ENCODE assay signal across 24 cellular contexts in genomic region chr7:117278040-117278439, GRCh38. TPM values are rescaled to one million over a fixed set of nuclear protein-coding genes. Genes with fewer than 3 reads are reported as not detected.
DNase-seq lines count a peak whose midpoint lies in the region; ATAC-seq, FAIRE-seq and TF ChIP-seq lines count a peak whose summit lies in the region.
"Had no signal": no experiment of that assay in that cellular context is flagged by ENCODE, and none has a peak within 500 bp of the region (broad histone marks: within the 10 kb centered on the region; RNA-seq: fewer than 3 reads in every experiment).

No MANE protein-coding gene starts in this region.

- H2AFZ ChIP-seq in K562 (ENCODE audit: low read depth, low read length), result 0 out of 2 replicates have a peak overlapping the region, but pooled peaks have one; percentile 10

- H3K9me3 ChIP-seq in K562 (replicated peaks; ENCODE audit: control insufficient read depth, insufficient read depth, low read depth, low read length) (no peaks in the 10 kb centered on the region), testis (no peaks in the 10 kb centered on the region), Caco-2 (no peaks in the 10 kb centered on the region)
- H3K9me3 ChIP-seq: BE2C, BLaER1 had no signal

- CTCF ChIA-PET in K562 (lab: Yijun Ruan, JAX; ENCODE audit: low intra/inter-chr PET ratio), result no interaction called here
- CTCF ChIA-PET in Caco-2 (lab: Charles Lee), result no interaction called here

- H3K4me1 ChIP-seq in K562 (replicated peaks in 1 of 2; ENCODE audit: control insufficient read depth in 2 of 2, insufficient read depth in 2 of 2, low read length in 2 of 2) (peaks cover 3% of the 10 kb centered on the region in 2 experiments; a peak in 2 of 5 replicates), testis (no peaks in the 10 kb centered on the region), Caco-2 (no peaks in the 10 kb centered on the region)
- H3K4me1 ChIP-seq: BE2C, BLaER1 had no signal

- H3K27ac ChIP-seq in K562 (ENCODE audit: extremely low read depth, low read depth, low read length), result no peak overlapping the region
- H3K27ac ChIP-seq in testis, result no peak overlapping the region
- H3K27ac ChIP-seq: BLaER1 had no signal

- no peak overlapping the region for H3K9ac ChIP-seq in K562 (ENCODE audit: insufficient read depth in 1 of 2, low read depth in 2 of 2, low read length in 2 of 2)
- H3K9ac ChIP-seq: BLaER1 had no signal

- H3K79me2 ChIP-seq in K562 (ENCODE audit: control insufficient read depth, insufficient read depth, low read length), result no peaks in the 10 kb centered on the region

- no peaks in the 10 kb centered on the region for H3K9me1 ChIP-seq in K562 (ENCODE audit: control insufficient read depth, insufficient read depth, low read length)

- H3K4me1 Mint-ChIP-seq in Caco-2 (ENCODE audit: low read depth, unreplicated experiment), result no peaks in the 10 kb centered on the region
- H3K4me1 Mint-ChIP-seq: CD14-positive monocyte; CD4-positive, CD25-positive, alpha-beta regulatory T cell; CD8-positive, alpha-beta memory T cell had no signal

- H3K4me3 ChIP-seq in K562, result no peak overlapping the region
- no peak overlapping the region for H3K4me3 ChIP-seq in testis
- no peak overlapping the region for H3K4me3 ChIP-seq in Caco-2 (ENCODE audit: low read depth, low read length)
- H3K4me3 ChIP-seq: BLaER1 had no signal

- BruUV-seq in K562 (replicated peaks; lab: Mats Ljungman, UMichigan) (no TSS peak), Caco-2 (replicated peaks; lab: Mats Ljungman, UMichigan) (no TSS peak)

- POLR2A ChIA-PET in K562 (lab: Yijun Ruan, JAX), result interaction anchor here (1.1 kb wide), 1 partner anchor 12 kb away, joined by 4 read pairs; no protein-coding TSS in a partner anchor
- POLR2A ChIA-PET in Caco-2 (lab: Charles Lee), result no interaction called here

- in situ Hi-C loops in K562 (cut with MboI), result no loop called here

- TF ChIP-seq EP300 in K562 (IDR thresholded peaks at IDR 0.05; ENCODE audit: low read length), result no peak

- H3K36me3 Mint-ChIP-seq in Caco-2 (ENCODE audit: insufficient read depth, unreplicated experiment), result no peaks in the 10 kb centered on the region
- H3K36me3 Mint-ChIP-seq: CD14-positive monocyte; CD4-positive, alpha-beta memory T cell; CD4-positive, CD25-positive, alpha-beta regulatory T cell; CD8-positive, alpha-beta memory T cell had no signal

- peak; percentile 39; the same call in 2 of the 3 replicates for ATAC-seq in K562

- DNase-seq in K562 (ENCODE audit: extremely low read depth in 1 of 4, low spot score in 3 of 4) (no peak), testis (peak; percentile 15), Caco-2 (no peak), SW480 (ENCODE audit: low spot score) (no peak), NCI-H187 (lab: John Stamatoyannopoulos, UW) (no peak)
- DNase-seq: 8988T; ACHN; BE2C; C1 segment of cervical spinal cord; Calu3; CD4-positive, alpha-beta memory T cell; CD4-positive, CD25-positive, alpha-beta regulatory T cell; CD8-positive, alpha-beta memory T cell; COR-L47; DMS79 treated with DMSO at 0.1 percent for 48 hours; GF-D8 had no signal

- H3K27me3 ChIP-seq in K562 (ENCODE audit: control insufficient read depth in 2 of 2, insufficient read depth in 2 of 2, low read length in 2 of 2) (peaks cover 15 to 31% of the 10 kb centered on the region in 2 experiments; a peak in 4 of 5 replicates), testis (no peaks in the 10 kb centered on the region), Caco-2 (replicated peaks; ENCODE audit: control insufficient read depth, insufficient read depth, low read length) (no peaks in the 10 kb centered on the region)
- H3K27me3 ChIP-seq: BLaER1 had no signal

- H3K27ac Mint-ChIP-seq in Caco-2 (ENCODE audit: unreplicated experiment), result no peak overlapping the region
- H3K27ac Mint-ChIP-seq: CD14-positive monocyte; CD4-positive, alpha-beta memory T cell; CD8-positive, alpha-beta memory T cell had no signal

- no peak overlapping the region for H3K4me2 ChIP-seq in K562 (ENCODE audit: insufficient read depth, low read length)
- H3K4me2 ChIP-seq: BLaER1 had no signal

- TF ChIP-seq POLR2A in K562 (conservative IDR thresholded peaks at IDR 0.05) (no peak), testis (IDR thresholded peaks at IDR 0.05) (no peak)

- H3K27me3 Mint-ChIP-seq in Caco-2 (ENCODE audit: insufficient read depth, unreplicated experiment), result peaks cover 21% of the 10 kb centered on the region
- H3K27me3 Mint-ChIP-seq: CD4-positive, CD25-positive, alpha-beta regulatory T cell had no signal

- WGBS in K562 (ENCODE audit: insufficient coverage, low coverage, missing lambda C conversion rate), result 8% methylated on average over 10 of the region's 10 CpGs
- WGBS in testis, 2 donors, result 91 to 95% methylated on average over 8 to 10 of the region's 10 CpGs

- H3K4me3 Mint-ChIP-seq in Caco-2 (ENCODE audit: unreplicated experiment), result no peak overlapping the region
- H3K4me3 Mint-ChIP-seq: CD14-positive monocyte; CD4-positive, alpha-beta memory T cell; CD4-positive, CD25-positive, alpha-beta regulatory T cell; CD8-positive, alpha-beta memory T cell had no signal

- H3K9me3 Mint-ChIP-seq in Caco-2 (ENCODE audit: unreplicated experiment), result no peaks in the 10 kb centered on the region
- H3K9me3 Mint-ChIP-seq: CD4-positive, alpha-beta memory T cell had no signal

- no peaks in the 10 kb centered on the region for H3K36me3 ChIP-seq in K562 (ENCODE audit: control insufficient read depth, insufficient read depth, low read length)
- no peaks in the 10 kb centered on the region for H3K36me3 ChIP-seq in testis (ENCODE audit: low read depth, missing control alignments)
- no peaks in the 10 kb centered on the region for H3K36me3 ChIP-seq in Caco-2 (ENCODE audit: control insufficient read depth, insufficient read depth, low read length)
- H3K36me3 ChIP-seq: BE2C, BLaER1 had no signal

- intact Hi-C loops in K562 (cut with micrococcal nuclease) (no loop called here), testis (cut with DNase I; ENCODE audit: low total_unique reads) (no loop called here), Caco-2 (cut with micrococcal nuclease; ENCODE audit: unreplicated experiment) (no loop called here)

- TF ChIP-seq RAD21 in K562 (CRISPR knock-in tag; conservative IDR thresholded peaks at IDR 0.05 in 1 of 2, IDR thresholded peaks at IDR 0.05 in 1 of 2), result no peak

- FAIRE-seq in K562 (lab: Jason Lieb, UNC), result no peak
- FAIRE-seq: A204.1, D721Med, G401.6, GM12891, GM19239 had no signal

- 0 out of 6 replicates have a peak, but pooled peaks of 1 of the 3 experiments have one; percentile 5 for TF ChIP-seq CTCF in K562 (IDR thresholded peaks at IDR 0.05 in 2 of 3, conservative IDR thresholded peaks at IDR 0.05 in 1 of 3; ENCODE audit: insufficient read depth in 2 of 3, low read depth in 1 of 3, low read length in 3 of 3)
- TF ChIP-seq CTCF in testis (IDR thresholded peaks at IDR 0.05), result no peak
- TF ChIP-seq CTCF in Caco-2 (IDR thresholded peaks at IDR 0.05; ENCODE audit: insufficient read depth in 1 of 2, low read depth in 1 of 2, low read length in 1 of 2, severe bottlenecking in 1 of 2, unreplicated experiment in 1 of 2), result no peak

- H4K20me1 ChIP-seq in K562 (replicated peaks; ENCODE audit: control insufficient read depth, insufficient read depth, low read length), result no peaks in the 10 kb centered on the region
- H4K20me1 ChIP-seq: BLaER1 had no signal

TF ChIP-seq in K562, 482 proteins besides CTCF, POLR2A, EP300 and RAD21:
- TF ChIP-seq NEUROD1 (IDR thresholded peaks at IDR 0.05; ENCODE audit: borderline replicate concordance, low read depth, low read length, partially characterized antibody) (no peak), MAZ (CRISPR knock-in tag; conservative IDR thresholded peaks at IDR 0.05 in 1 of 2, IDR thresholded peaks at IDR 0.05 in 1 of 2) (no peak), TRIM24 (IDR thresholded peaks at IDR 0.05) (no peak), ZC3H4 (CRISPR knock-in tag; IDR thresholded peaks at IDR 0.05; ENCODE audit: borderline replicate concordance) (no peak), OTX1 (CRISPR knock-in tag; IDR thresholded peaks at IDR 0.05) (no peak), ZBTB5 (IDR thresholded peaks at IDR 0.05) (no peak), ZNF316 (IDR thresholded peaks at IDR 0.05) (peak; percentile 22; the same call in 1 of the 2 replicates)

RNA-seq across cellular contexts. Expression of gene WNT2, which starts 44.8 kb away (rescaled TPM):
- total RNA-seq in K562 (2011; cell fraction: chromatin; rRNA removed; ENCODE audit: low replicate concordance), result not detected in 2 replicates
- not detected in 2 replicates for total RNA-seq in K562 (2011; cell fraction: nucleolus; rRNA removed)
- not detected in 2 replicates for total RNA-seq in K562 (2011; cell fraction: nucleoplasm; rRNA removed)
- not detected in 2 replicates for total RNA-seq in K562 (2014; rRNA removed)
- total RNA-seq in K562 (2014; rRNA removed; fragmentation: Illumina TruSeq; extraction: Trizol), result not detected in 2 replicates
- total RNA-seq in K562 (2015; rRNA removed; fragmentation: Illumina TruSeq; extraction: Trizol), result not detected in 2 replicates
- not detected in 2 replicates for total RNA-seq in K562 (2021)
- polyA plus RNA-seq in K562 (2011; rRNA removed), result not detected in 2 replicates
- polyA plus RNA-seq in K562 (2011; cell fraction: cytosol; rRNA removed), result not detected in 2 replicates
- polyA plus RNA-seq in K562 (2011; cell fraction: nucleus; rRNA removed), result not detected in 2 replicates
- polyA plus RNA-seq in K562 (2012), result not detected in 2 replicates
- polyA plus RNA-seq in K562 (2014; fragmentation: Illumina TruSeq; extraction: Trizol), result not detected in 2 replicates
- under 1 TPM in 1 of 2 experiments, not detected in 1; 0.04 TPM for polyA plus RNA-seq in K562 (2014; fragmentation: Nextera tagmentation; extraction: Ambion mirVana)
- not detected in 2 replicates for polyA plus RNA-seq in K562 (2014; rRNA removed)
- polyA minus RNA-seq in K562 (2011; rRNA and poly(A)+ RNA removed), result not detected in 2 replicates
- not detected in 2 replicates for polyA minus RNA-seq in K562 (2011; cell fraction: cytosol; rRNA and poly(A)+ RNA removed)
- polyA minus RNA-seq in K562 (2011; cell fraction: nucleus; rRNA and poly(A)+ RNA removed), result not detected in 2 replicates
- 1 to 10 TPM; 1.3 to 2.7 TPM for total RNA-seq in testis
- polyA plus RNA-seq in testis (ENCODE audit: insufficient read depth, low read depth, low replicate concordance), result 6.5 TPM
- total RNA-seq in Caco-2 (2022), result not detected in 2 replicates
- total RNA-seq: A673; Calu3; CD4-positive, alpha-beta memory T cell; CD4-positive, CD25-positive, alpha-beta regulatory T cell; CD8-positive, alpha-beta memory T cell had no signal
- polyA plus RNA-seq: CD14-positive monocyte; CD4-positive, alpha-beta memory T cell; CD4-positive, CD25-positive, alpha-beta regulatory T cell; CD8-positive, alpha-beta memory T cell had no signal
